Comparison of ENCODE assay signal across 8 cellular contexts in genomic region chr11:2891291-2891690, GRCh38. TPM values are rescaled to one million over a fixed set of nuclear protein-coding genes. Genes with fewer than 3 reads are reported as not detected.
A peak's percentile ranks its signal among the peaks of the same experiment; 100 is the strongest.
DNase-seq lines count a peak whose midpoint lies in the region; ATAC-seq and TF ChIP-seq lines count a peak whose summit lies in the region.
"Had no signal": no experiment of that assay in that cellular context is flagged by ENCODE, and none has a peak within 500 bp of the region (broad histone marks: within the 10 kb centered on the region; RNA-seq: fewer than 3 reads in every experiment).

No MANE protein-coding gene starts in this region.

- H3K9me3 Mint-ChIP-seq in CD8-positive, alpha-beta T cell = no peaks in the 10 kb centered on the region
- H3K9me3 Mint-ChIP-seq in activated T-helper 2 cell treated with anti-CD3 and anti-CD28 coated beads, Interferon-gamma antibody, Interleukin-2, Interleukin-4, amounts not matched to agents 10 μg/mL and 5 μg/mL and 100 μg/mL, durations not matched to agents 14 hours and 24 hours and 36 hours = no peaks in the 10 kb centered on the region
- no peaks in the 10 kb centered on the region for H3K9me3 Mint-ChIP-seq in naive thymus-derived CD4-positive, alpha-beta T cell

- peak overlapping the region; percentile 48 for H3K4me3 ChIP-seq in CD8-positive, alpha-beta T cell (ENCODE audit: low read depth, low read length)
- H3K4me3 ChIP-seq in naive thymus-derived CD4-positive, alpha-beta T cell (ENCODE audit: low read length) = no peak overlapping the region

- H3K27ac Mint-ChIP-seq in CD8-positive, alpha-beta T cell = no peak overlapping the region
- no peak overlapping the region for H3K27ac Mint-ChIP-seq in activated T-helper 2 cell treated with anti-CD3 and anti-CD28 coated beads, Interferon-gamma antibody, Interleukin-2, Interleukin-4, amounts not matched to agents 10 μg/mL and 5 μg/mL and 100 μg/mL, durations not matched to agents 14 hours and 24 hours and 36 hours
- H3K27ac Mint-ChIP-seq in naive thymus-derived CD4-positive, alpha-beta T cell = peak overlapping the region in 8 of 9 donors; percentile 56 to 89 (median 84)

- peaks cover 34% of the 10 kb centered on the region for H3K4me1 Mint-ChIP-seq in CD8-positive, alpha-beta T cell (ENCODE audit: low read depth)
- peaks cover 9% of the 10 kb centered on the region for H3K4me1 Mint-ChIP-seq in activated T-helper 2 cell treated with anti-CD3 and anti-CD28 coated beads, Interferon-gamma antibody, Interleukin-2, Interleukin-4, amounts not matched to agents 10 μg/mL and 5 μg/mL and 100 μg/mL, durations not matched to agents 14 hours and 24 hours and 36 hours (ENCODE audit: low read depth)
- peaks cover 14 to 46% (median 33%) of the 10 kb centered on the region in 7 donors for H3K4me1 Mint-ChIP-seq in naive thymus-derived CD4-positive, alpha-beta T cell

- peak in 1 of 7 experiments; percentile 26 for DNase-seq in CD8-positive, alpha-beta T cell
- DNase-seq in HK-2 (ENCODE audit: unreplicated experiment) = peak; percentile 27
- DNase-seq in activated T-helper 2 cell treated with anti-CD3 and anti-CD28 coated beads, Interferon-gamma antibody, Interleukin-2, Interleukin-4, amounts not matched to agents 10 μg/mL and 5 μg/mL and 100 μg/mL, durations not matched to agents 14 hours and 24 hours and 36 hours (ENCODE audit: low spot score) = no peak
- DNase-seq in naive thymus-derived CD4-positive, alpha-beta T cell = no peak
- no peak for DNase-seq in NCI-H2107 treated with DMSO at 0.1 percent for 48 hours (lab: John Stamatoyannopoulos, UW; ENCODE audit: unreplicated experiment)
- DNase-seq in SIG-M5 (lab: John Stamatoyannopoulos, UW) = no peak

- ATAC-seq in CD8-positive, alpha-beta T cell = no peak
- no peak for ATAC-seq in naive thymus-derived CD4-positive, alpha-beta T cell
- ATAC-seq in HG03342 (IDR thresholded peaks at IDR 0.05; ENCODE audit: unreplicated experiment) = no peak

- H3K36me3 ChIP-seq in CD8-positive, alpha-beta T cell (ENCODE audit: insufficient read depth, low read length) = no peaks in the 10 kb centered on the region
- no peaks in the 10 kb centered on the region for H3K36me3 ChIP-seq in naive thymus-derived CD4-positive, alpha-beta T cell (ENCODE audit: control insufficient read depth in 2 of 3, insufficient read depth in 3 of 3, low read length in 3 of 3)
- H3K36me3 ChIP-seq: heart left ventricle had no signal

- intact Hi-C loops in CD8-positive, alpha-beta T cell (cut with DNase I, micrococcal nuclease) = loop anchor here in 1 of 2 experiments (5.0 kb wide), 2 partner anchors 201 to 449 kb away; partner anchors contain the start of gene TRPM5
- intact Hi-C loops in activated T-helper 2 cell treated with anti-CD3 and anti-CD28 coated beads, Interferon-gamma antibody, Interleukin-2, Interleukin-4, amounts not matched to agents 10 μg/mL and 5 μg/mL and 100 μg/mL, durations not matched to agents 14 hours and 24 hours and 36 hours (cut with micrococcal nuclease) = loop anchor here (5.0 to 10.0 kb wide), 2 partner anchors 41 to 586 kb away; partner anchors contain the start of genes C11orf21 and TSPAN32
- intact Hi-C loops in naive thymus-derived CD4-positive, alpha-beta T cell (cut with micrococcal nuclease) = loop anchor here (5.0 to 10.0 kb wide), 3 partner anchors 486 to 1036 kb away; partner anchors contain the start of genes C11orf21 (in 1 of the 2), LSP1 (in 1 of the 2), TSPAN32 (in 1 of the 2) and ZNF195 (in 1 of the 2)

- H3K36me3 Mint-ChIP-seq in CD8-positive, alpha-beta T cell = no peaks in the 10 kb centered on the region
- H3K36me3 Mint-ChIP-seq in activated T-helper 2 cell treated with anti-CD3 and anti-CD28 coated beads, Interferon-gamma antibody, Interleukin-2, Interleukin-4, amounts not matched to agents 10 μg/mL and 5 μg/mL and 100 μg/mL, durations not matched to agents 14 hours and 24 hours and 36 hours (ENCODE audit: low read depth) = no peaks in the 10 kb centered on the region
- no peaks in the 10 kb centered on the region for H3K36me3 Mint-ChIP-seq in naive thymus-derived CD4-positive, alpha-beta T cell

- peak overlapping the region; percentile 63 for H3K4me3 Mint-ChIP-seq in CD8-positive, alpha-beta T cell
- H3K4me3 Mint-ChIP-seq in activated T-helper 2 cell treated with anti-CD3 and anti-CD28 coated beads, Interferon-gamma antibody, Interleukin-2, Interleukin-4, amounts not matched to agents 10 μg/mL and 5 μg/mL and 100 μg/mL, durations not matched to agents 14 hours and 24 hours and 36 hours (ENCODE audit: low read depth) = peak overlapping the region; percentile 83
- H3K4me3 Mint-ChIP-seq in naive thymus-derived CD4-positive, alpha-beta T cell = peak overlapping the region in 7 of 10 donors; percentile 73 to 85 (median 77)

- peaks cover 35% of the 10 kb centered on the region for H3K4me1 ChIP-seq in CD8-positive, alpha-beta T cell (ENCODE audit: insufficient read depth, low read length)
- H3K4me1 ChIP-seq in naive thymus-derived CD4-positive, alpha-beta T cell (ENCODE audit: control insufficient read depth in 2 of 2, insufficient read depth in 2 of 2, low read length in 2 of 2) = peaks cover 14 to 28% of the 10 kb centered on the region in 2 donors

- CTCF ChIA-PET in CD8-positive, alpha-beta T cell (lab: Charles Lee) = interaction anchor here (0.5 to 13.1 kb wide), 16 partner anchors 10 to 585 kb away, joined by 3 to 492 read pairs (median 4); partner anchors contain the start of genes KCNQ1 and PHLDA2
- CTCF ChIA-PET in naive thymus-derived CD4-positive, alpha-beta T cell (lab: Charles Lee) = interaction anchor here (0.7 to 9.4 kb wide), 6 partner anchors 10 to 585 kb away, joined by 3 to 197 read pairs (median 4); a partner anchor contains a TSS

- no peak for TF ChIP-seq CTCF in CD8-positive, alpha-beta T cell (IDR thresholded peaks at IDR 0.05)

- H3K27me3 Mint-ChIP-seq in CD8-positive, alpha-beta T cell (ENCODE audit: low read depth) = no peaks in the 10 kb centered on the region
- peaks cover 9% of the 10 kb centered on the region for H3K27me3 Mint-ChIP-seq in activated T-helper 2 cell treated with anti-CD3 and anti-CD28 coated beads, Interferon-gamma antibody, Interleukin-2, Interleukin-4, amounts not matched to agents 10 μg/mL and 5 μg/mL and 100 μg/mL, durations not matched to agents 14 hours and 24 hours and 36 hours (ENCODE audit: low read depth)
- H3K27me3 Mint-ChIP-seq in naive thymus-derived CD4-positive, alpha-beta T cell = peaks cover 0 to 15% (median 0%) of the 10 kb centered on the region in 5 donors

- no peaks in the 10 kb centered on the region for H3K27me3 ChIP-seq in CD8-positive, alpha-beta T cell (ENCODE audit: insufficient read depth, low read length)
- no peaks in the 10 kb centered on the region for H3K27me3 ChIP-seq in naive thymus-derived CD4-positive, alpha-beta T cell (ENCODE audit: control insufficient read depth in 2 of 2, insufficient read depth in 2 of 2, low read length in 2 of 2)

- H3K9me3 ChIP-seq in CD8-positive, alpha-beta T cell (ENCODE audit: low read length) = no peaks in the 10 kb centered on the region
- no peaks in the 10 kb centered on the region for H3K9me3 ChIP-seq in naive thymus-derived CD4-positive, alpha-beta T cell (ENCODE audit: control insufficient read depth in 2 of 3, low read length in 3 of 3)
- H3K9me3 ChIP-seq: heart left ventricle had no signal

- peak overlapping the region; percentile 15 for H3K27ac ChIP-seq in CD8-positive, alpha-beta T cell (ENCODE audit: low read depth, low read length)
- H3K27ac ChIP-seq in naive thymus-derived CD4-positive, alpha-beta T cell (ENCODE audit: low read depth, low read length) = peak overlapping the region; percentile 67

- POLR2A ChIA-PET in CD8-positive, alpha-beta T cell (lab: Charles Lee) = interaction anchor here (2.0 to 2.6 kb wide), 2 partner anchors 39 to 358 kb away, joined by 9 to 10 read pairs; partner anchors contain the start of gene PHLDA2
- POLR2A ChIA-PET in naive thymus-derived CD4-positive, alpha-beta T cell (lab: Charles Lee) = interaction anchor here (0.7 to 3.2 kb wide), 6 partner anchors 7 to 444 kb away, joined by 3 to 24 read pairs (median 4); no protein-coding TSS in a partner anchor

RNA-seq across cellular contexts. Expression of gene CDKN1C, which starts 5.7 kb away (rescaled TPM):
- 1 to 10 TPM; 2.5 to 3.6 TPM for total RNA-seq in CD8-positive, alpha-beta T cell
- 1.7 TPM in 2 replicates for total RNA-seq in activated T-helper 2 cell treated with anti-CD3 and anti-CD28 coated beads, Interferon-gamma antibody, Interleukin-2, Interleukin-4, amounts not matched to agents 10 μg/mL and 5 μg/mL and 100 μg/mL, durations not matched to agents 14 hours and 24 hours and 36 hours
- total RNA-seq in naive thymus-derived CD4-positive, alpha-beta T cell = 10 to 100 TPM in 1 of 5 experiments, 1 to 10 TPM in 3, under 1 TPM in 1; 0.53 to 36.0 (median 6.0) TPM
- polyA plus RNA-seq in naive thymus-derived CD4-positive, alpha-beta T cell = under 1 TPM; 0.35 to 0.94 TPM

RNA-seq across cellular contexts. Expression of gene PHLDA2, which starts 37.9 kb away (rescaled TPM):
- 1 to 10 TPM in 1 of 2 experiments, under 1 TPM in 1; 0.61 to 1.6 TPM for total RNA-seq in CD8-positive, alpha-beta T cell
- total RNA-seq in activated T-helper 2 cell treated with anti-CD3 and anti-CD28 coated beads, Interferon-gamma antibody, Interleukin-2, Interleukin-4, amounts not matched to agents 10 μg/mL and 5 μg/mL and 100 μg/mL, durations not matched to agents 14 hours and 24 hours and 36 hours = 34.5 and 34.7 TPM in 2 replicates
- 1 to 10 TPM in 3 of 5 experiments, not detected in 2; 2.5 to 7.9 (median 4.5) TPM for total RNA-seq in naive thymus-derived CD4-positive, alpha-beta T cell
- not detected for polyA plus RNA-seq in naive thymus-derived CD4-positive, alpha-beta T cell

Comparison
In these comparisons a context has a peak if more than half of its experiments do, and no peak if none do; other contexts are left out.
1. H3K27ac Mint-ChIP-seq: peak in naive thymus-derived CD4-positive, alpha-beta T cell (8 of 9); none in CD8-positive, alpha-beta T cell (single experiment) and activated T-helper 2 cell treated with anti-CD3 and anti-CD28 coated beads, Interferon-gamma antibody, Interleukin-2, Interleukin-4, amounts not matched to agents 10 μg/mL and 5 μg/mL and 100 μg/mL, durations not matched to agents 14 hours and 24 hours and 36 hours (single experiment).
2. Peak in every context shown above with its lines, with median percentiles within 50 percentile points of each other: H3K4me3 Mint-ChIP-seq.